18 cellular contexts compared by ENCODE assay signal in genomic region chr12:39033789-39034188, GRCh38.
"Had no signal": no experiment of that assay in that cellular context is flagged by ENCODE, and none has a peak within 500 bp of the region (broad histone marks: within the 10 kb centered on the region; RNA-seq: fewer than 3 reads in every experiment).

No MANE protein-coding gene starts in this region.

- H3K9me3 ChIP-seq: esophagus squamous epithelium, gastroesophageal sphincter, mucosa of descending colon, neutrophil, psoas muscle, sigmoid colon had no signal

- DNase-seq: effector memory CD4-positive, alpha-beta T cell; esophagus squamous epithelium; foreskin fibroblast; glutamatergic neuron; islet precursor cell; mammary epithelial cell; mucosa of descending colon; naive thymus-derived CD8-positive, alpha-beta T cell; psoas muscle; sigmoid colon; stimulated activated CD4-positive, alpha-beta T cell treated with anti-CD3 and anti-CD28 coated beads, Interleukin-2, amount 100 ng/mL, for 48 hours; stimulated activated naive CD4-positive, alpha-beta T cell treated with Interleukin-2 at 50 U/mL for 16 hours had no signal

- FAIRE-seq: endometrium, urothelium cell line had no signal

- H3K27me3 ChIP-seq: esophagus squamous epithelium, gastroesophageal sphincter, neutrophil, sigmoid colon had no signal

- ATAC-seq: gastroesophageal sphincter; left lobe of liver; mucosa of descending colon; naive thymus-derived CD8-positive, alpha-beta T cell; psoas muscle had no signal

- H3K27ac ChIP-seq: esophagus squamous epithelium, gastroesophageal sphincter, neutrophil, psoas muscle, sigmoid colon, skin epidermis had no signal

- H3K4me3 ChIP-seq: esophagus squamous epithelium, gastroesophageal sphincter, mucosa of descending colon, psoas muscle, sigmoid colon, skin epidermis had no signal

- H3K4me1 ChIP-seq: esophagus squamous epithelium, gastroesophageal sphincter, psoas muscle, sigmoid colon had no signal

- H3K36me3 ChIP-seq: esophagus squamous epithelium, gastroesophageal sphincter, neutrophil, sigmoid colon had no signal
